10 cellular contexts compared by ENCODE assay signal in genomic region chr1:243313635-243314536, GRCh38. TPM values are rescaled to one million over a fixed set of nuclear protein-coding genes. Genes with fewer than 3 reads are reported as not detected.
DNase-seq lines count a peak whose midpoint lies in the region; ATAC-seq and TF ChIP-seq lines count a peak whose summit lies in the region.
"Had no signal": no experiment of that assay in that cellular context is flagged by ENCODE, and none has a peak within 500 bp of the region (broad histone marks: within the 10 kb centered on the region; RNA-seq: fewer than 3 reads in every experiment).

No MANE protein-coding gene starts in this region.

- ATAC-seq in GM18499 (IDR thresholded peaks at IDR 0.05; ENCODE audit: insufficient read depth, unreplicated experiment): peak; percentile 56
- peak; percentile 61 for ATAC-seq in GM21367 (IDR thresholded peaks at IDR 0.05; ENCODE audit: unreplicated experiment)
- peak; percentile 67 for ATAC-seq in HG03159 (IDR thresholded peaks at IDR 0.05; ENCODE audit: unreplicated experiment)
- ATAC-seq in foreskin keratinocyte: no peak
- ATAC-seq: WTC11 had no signal

- TF ChIP-seq CTCF in foreskin keratinocyte (conservative IDR thresholded peaks at IDR 0.05): no peak

- peak overlapping the region; percentile 75 for H3K27ac ChIP-seq in foreskin keratinocyte

- no peaks in the 10 kb centered on the region for H3K27me3 ChIP-seq in foreskin keratinocyte

- DNase-seq in foreskin keratinocyte: no peak
- DNase-seq in hippocampal formation (lab: John Stamatoyannopoulos, UW): no peak
- no peak for DNase-seq in activated effector memory CD4-positive, alpha-beta T cell treated with anti-CD3 and anti-CD28 coated beads, Interleukin-2, amount 50 U/mL, for 16 hours
- no peak for DNase-seq in stimulated activated CD4-positive, alpha-beta T cell treated with anti-CD3 and anti-CD28 coated beads, Interleukin-4, amount 100 ng/mL, for 4 hours
- DNase-seq in NCI-H1930 (lab: John Stamatoyannopoulos, UW): no peak
- DNase-seq: cerebellar nuclear complex had no signal

- peaks cover 12% of the 10 kb centered on the region for H3K4me1 ChIP-seq in foreskin keratinocyte

RNA-seq across cellular contexts. Expression of gene SDCCAG8, which starts 58.0 kb away (rescaled TPM):
- total RNA-seq in foreskin keratinocyte: 38.8 and 46.4 TPM in 2 replicates
- 46.1 and 56.6 TPM in 2 replicates for polyA plus RNA-seq in foreskin keratinocyte

RNA-seq across cellular contexts. Expression of gene CEP170, which starts 58.8 kb away (rescaled TPM):
- 49.3 and 59.3 TPM in 2 replicates for total RNA-seq in foreskin keratinocyte
- polyA plus RNA-seq in foreskin keratinocyte: 11.6 and 12.0 TPM in 2 replicates
